28 cellular contexts compared by ENCODE assay signal in genomic region chr3:173191611-173192010, GRCh38. TPM values are rescaled to one million over a fixed set of nuclear protein-coding genes. Genes with fewer than 3 reads are reported as not detected.
DNase-seq lines count a peak whose midpoint lies in the region; ATAC-seq and TF ChIP-seq lines count a peak whose summit lies in the region.
"Had no signal": no experiment of that assay in that cellular context is flagged by ENCODE, and none has a peak within 500 bp of the region (broad histone marks: within the 10 kb centered on the region; RNA-seq: fewer than 3 reads in every experiment).

No MANE protein-coding gene starts in this region.

- TF ChIP-seq CTCF in GM23338 (conservative IDR thresholded peaks at IDR 0.05; ENCODE audit: low read depth in 2 of 2) = no peak
- no peak for TF ChIP-seq CTCF in PC-3 (conservative IDR thresholded peaks at IDR 0.05; ENCODE audit: low read depth, low read length)
- no peak for TF ChIP-seq CTCF in retinal pigment epithelial cell (conservative IDR thresholded peaks at IDR 0.05; ENCODE audit: low read depth, low read length)

- no peaks in the 10 kb centered on the region; the same call in 1 of the 2 replicates for H3K4me1 ChIP-seq in GM23338 (ENCODE audit: insufficient read depth)
- no peaks in the 10 kb centered on the region for H3K4me1 ChIP-seq in PC-3 (ENCODE audit: insufficient read depth, low read length)
- H3K4me1 ChIP-seq: foreskin keratinocyte, heart left ventricle, SJSA1, suprapubic skin had no signal

- H3K36me3 ChIP-seq in GM23338 (ENCODE audit: insufficient read depth) (no peaks in the 10 kb centered on the region), PC-3 (ENCODE audit: low read depth, low read length) (no peaks in the 10 kb centered on the region)
- H3K36me3 ChIP-seq: brain microvascular endothelial cell, heart left ventricle, SJSA1, suprapubic skin had no signal

- ATAC-seq in GM23338 = no peak
- no peak for ATAC-seq in PC-3
- ATAC-seq: foreskin keratinocyte; heart left ventricle; left cardiac atrium; sciatic nerve; stimulated activated naive B cell treated with anti-CD40 and anti-IgM and Interleukin-4, amounts not matched to agents 10 μg/mL and 1 μg/mL and 100 μg/mL, for 72 hours; WTC11 had no signal

- intact Hi-C loops in PC-3 (cut with micrococcal nuclease) = no loop called here

- no TSS peak for BruUV-seq in PC-3 (replicated peaks; lab: Mats Ljungman, UMichigan)

- H3K4me1 Mint-ChIP-seq in GM23338 = peaks cover 8% of the 10 kb centered on the region
- H3K4me1 Mint-ChIP-seq: stimulated activated naive B cell treated with anti-CD40 and anti-IgM and Interleukin-4, amounts not matched to agents 10 μg/mL and 1 μg/mL and 100 μg/mL, for 72 hours had no signal

- no peaks in the 10 kb centered on the region for H3K9me3 ChIP-seq in PC-3 (ENCODE audit: low read length)
- H3K9me3 ChIP-seq: SJSA1, suprapubic skin had no signal

- H3K27ac Mint-ChIP-seq in GM23338 = no peak overlapping the region
- H3K27ac Mint-ChIP-seq: stimulated activated naive B cell treated with anti-CD40 and anti-IgM and Interleukin-4, amounts not matched to agents 10 μg/mL and 1 μg/mL and 100 μg/mL, for 72 hours; WTC11 had no signal

- H3K36me3 Mint-ChIP-seq in GM23338 (ENCODE audit: low read depth) = peaks cover 44% of the 10 kb centered on the region
- H3K36me3 Mint-ChIP-seq: stimulated activated naive B cell treated with anti-CD40 and anti-IgM and Interleukin-4, amounts not matched to agents 10 μg/mL and 1 μg/mL and 100 μg/mL, for 72 hours had no signal

- no peak overlapping the region for H3K4me3 Mint-ChIP-seq in GM23338
- H3K4me3 Mint-ChIP-seq: stimulated activated naive B cell treated with anti-CD40 and anti-IgM and Interleukin-4, amounts not matched to agents 10 μg/mL and 1 μg/mL and 100 μg/mL, for 72 hours; WTC11 had no signal

- POLR2A ChIA-PET in PC-3 (lab: Charles Lee; ENCODE audit: unreplicated experiment) = no interaction called here

- H3F3A ChIP-seq in GM23338 (replicated peaks; ENCODE audit: low read depth) (no peaks in the 10 kb centered on the region), PC-3 (ENCODE audit: low read length, unreplicated experiment) (no peaks in the 10 kb centered on the region)

- H3K9me2 ChIP-seq in GM23338 (ENCODE audit: insufficient read depth) (no peaks in the 10 kb centered on the region), PC-3 (replicated peaks; ENCODE audit: low read length) (no peaks in the 10 kb centered on the region)

- peaks cover 1% of the 10 kb centered on the region for H3K27me3 Mint-ChIP-seq in GM23338 (ENCODE audit: insufficient read depth, low read depth, poor library complexity)
- H3K27me3 Mint-ChIP-seq: stimulated activated naive B cell treated with anti-CD40 and anti-IgM and Interleukin-4, amounts not matched to agents 10 μg/mL and 1 μg/mL and 100 μg/mL, for 72 hours had no signal

- DNase-seq in GM23338 (ENCODE audit: low spot score) (no peak), PC-3 (peak; percentile 3), epithelial cell of prostate (ENCODE audit: low read depth, low spot score) (peak; percentile 5), retinal pigment epithelial cell (ENCODE audit: low read depth) (peak; percentile 86), NCI-H1694 treated with DMSO at 0.1 percent for 48 hours (lab: John Stamatoyannopoulos, UW) (no peak), GOT3 (lab: John Stamatoyannopoulos, UW) (no peak), iPS-NIHi11 (ENCODE audit: low spot score) (no peak)
- DNase-seq: activated CD4-positive, alpha-beta T cell treated with anti-CD3 and anti-CD28 coated beads, Interleukin-2, amount 50 U/mL, for 1 hour; activated T-cell treated with anti-CD3 and anti-CD28 coated beads, Interleukin-2, amount 50 U/mL, for 48 hours; brain microvascular endothelial cell; erythroblast; heart left ventricle; left cardiac atrium; NCI-H1436 treated with DMSO at 0.1 percent for 48 hours; stimulated activated CD4-positive, alpha-beta T cell treated with anti-CD3 and anti-CD28 coated beads, Interleukin-4, amount 100 ng/mL, for 4 hours; stimulated activated naive B cell treated with anti-CD40 and anti-IgM and Interleukin-4, amounts not matched to agents 10 μg/mL and 1 μg/mL and 100 μg/mL, for 72 hours had no signal

- H2AFZ ChIP-seq in GM23338 (0 out of 2 replicates have a peak overlapping the region, but pooled peaks have one; percentile 30), PC-3 (ENCODE audit: low read length) (no peak overlapping the region)

- H3K9me3 Mint-ChIP-seq in GM23338 = peaks cover 30% of the 10 kb centered on the region

- no peak overlapping the region for H3K9ac ChIP-seq in PC-3 (ENCODE audit: low read length)
- H3K9ac ChIP-seq: KMS-11 had no signal

- H3K4me3 ChIP-seq in GM23338 = no peak overlapping the region
- no peak overlapping the region for H3K4me3 ChIP-seq in PC-3 (ENCODE audit: low read length)
- H3K4me3 ChIP-seq in retinal pigment epithelial cell (ENCODE audit: low read length) = no peak overlapping the region
- H3K4me3 ChIP-seq: heart left ventricle, SJSA1, suprapubic skin had no signal

- H4K20me1 ChIP-seq in GM23338 (replicated peaks; ENCODE audit: insufficient read depth) = no peaks in the 10 kb centered on the region
- no peaks in the 10 kb centered on the region for H4K20me1 ChIP-seq in PC-3 (ENCODE audit: low read length)

- CTCF ChIA-PET in PC-3 (lab: Charles Lee) = no interaction called here

- H3K27me3 ChIP-seq in GM23338 (ENCODE audit: insufficient read depth) (no peaks in the 10 kb centered on the region), PC-3 (ENCODE audit: low read length) (no peaks in the 10 kb centered on the region)
- H3K27me3 ChIP-seq: brain microvascular endothelial cell, foreskin keratinocyte, heart left ventricle, SJSA1, suprapubic skin had no signal

- H3K4me2 ChIP-seq in GM23338 (no peak overlapping the region), PC-3 (ENCODE audit: low read length) (no peak overlapping the region)
- H3K4me2 ChIP-seq: KMS-11 had no signal

- H3K79me2 ChIP-seq in GM23338 (replicated peaks; ENCODE audit: insufficient read depth) (no peaks in the 10 kb centered on the region), PC-3 (ENCODE audit: low read length) (no peaks in the 10 kb centered on the region)

- H3K27ac ChIP-seq in GM23338 (ENCODE audit: low read depth) (no peak overlapping the region), PC-3 (ENCODE audit: low read length) (no peak overlapping the region), epithelial cell of prostate (no peak overlapping the region)
- H3K27ac ChIP-seq: brain microvascular endothelial cell, C4-2B, foreskin keratinocyte, heart left ventricle, KMS-11, SJSA1, suprapubic skin had no signal

TF ChIP-seq in GM23338, 12 proteins besides CTCF, POLR2A, EP300 and RAD21:
- TF ChIP-seq ZNF331 (CRISPR knock-in tag; IDR thresholded peaks at IDR 0.05; ENCODE audit: low read depth) = no peak
- no peak for TF ChIP-seq JUNB (IDR thresholded peaks at IDR 0.05; ENCODE audit: unreplicated experiment)
- no peak for TF ChIP-seq EZH2phosphoT487 (IDR thresholded peaks at IDR 0.05; ENCODE audit: unreplicated experiment)

RNA-seq across cellular contexts. Expression of gene SPATA16, which starts 50.6 kb away (rescaled TPM):
- not detected in 2 replicates for total RNA-seq in GM23338 (2014; rRNA removed; shearing (Covaris generic))
- polyA plus RNA-seq in GM23338 (2016; fragmentation: Nextera tagmentation; extraction: Ambion mirVana) = not detected in 2 replicates
- total RNA-seq in PC-3 (2014; rRNA removed) = not detected in 2 replicates
- total RNA-seq: Daoy, foreskin keratinocyte, heart left ventricle, HT-29, left cardiac atrium, posterior vena cava, sciatic nerve, SJSA1, suprapubic skin had no signal
- polyA plus RNA-seq: adipose tissue, foreskin keratinocyte, heart left ventricle, neural cell had no signal

Comparison
In these comparisons a context has a peak if more than half of its experiments do, and no peak if none do; other contexts are left out.
1. DNase-seq: peak in PC-3 (single experiment), epithelial cell of prostate (single experiment) and retinal pigment epithelial cell (single experiment); none in GM23338 (single experiment), NCI-H1694 treated with DMSO at 0.1 percent for 48 hours (single experiment), GOT3 (single experiment) and iPS-NIHi11 (single experiment).